Comparison of ENCODE assay signal across 1 cellular context in the genomic region with DNA sequence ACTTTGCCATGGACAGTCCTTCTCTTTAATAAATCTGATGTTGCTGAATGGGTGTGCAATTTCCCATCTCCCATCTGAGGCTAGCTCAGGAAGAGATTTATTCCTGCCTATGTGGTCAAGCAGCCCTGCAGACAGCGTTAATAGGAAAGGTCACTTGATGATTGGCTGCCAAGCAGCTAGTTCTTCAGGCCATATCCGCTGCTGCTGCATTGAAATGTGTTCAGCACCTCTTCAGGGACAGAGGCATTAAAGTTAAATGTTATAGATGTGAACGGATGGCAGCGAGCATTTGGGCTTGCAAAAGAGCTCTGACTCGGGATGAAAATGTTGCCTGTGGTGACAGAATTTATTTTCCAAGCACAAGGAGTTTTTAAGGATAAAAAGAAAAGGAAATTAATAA.
TF ChIP-seq lines count a peak whose summit lies in the region.

No MANE protein-coding gene starts in this region.

TF ChIP-seq in GM23338, 12 proteins besides CTCF, POLR2A, EP300 and RAD21 (continued from another document):
- TF ChIP-seq, protein P1, sequence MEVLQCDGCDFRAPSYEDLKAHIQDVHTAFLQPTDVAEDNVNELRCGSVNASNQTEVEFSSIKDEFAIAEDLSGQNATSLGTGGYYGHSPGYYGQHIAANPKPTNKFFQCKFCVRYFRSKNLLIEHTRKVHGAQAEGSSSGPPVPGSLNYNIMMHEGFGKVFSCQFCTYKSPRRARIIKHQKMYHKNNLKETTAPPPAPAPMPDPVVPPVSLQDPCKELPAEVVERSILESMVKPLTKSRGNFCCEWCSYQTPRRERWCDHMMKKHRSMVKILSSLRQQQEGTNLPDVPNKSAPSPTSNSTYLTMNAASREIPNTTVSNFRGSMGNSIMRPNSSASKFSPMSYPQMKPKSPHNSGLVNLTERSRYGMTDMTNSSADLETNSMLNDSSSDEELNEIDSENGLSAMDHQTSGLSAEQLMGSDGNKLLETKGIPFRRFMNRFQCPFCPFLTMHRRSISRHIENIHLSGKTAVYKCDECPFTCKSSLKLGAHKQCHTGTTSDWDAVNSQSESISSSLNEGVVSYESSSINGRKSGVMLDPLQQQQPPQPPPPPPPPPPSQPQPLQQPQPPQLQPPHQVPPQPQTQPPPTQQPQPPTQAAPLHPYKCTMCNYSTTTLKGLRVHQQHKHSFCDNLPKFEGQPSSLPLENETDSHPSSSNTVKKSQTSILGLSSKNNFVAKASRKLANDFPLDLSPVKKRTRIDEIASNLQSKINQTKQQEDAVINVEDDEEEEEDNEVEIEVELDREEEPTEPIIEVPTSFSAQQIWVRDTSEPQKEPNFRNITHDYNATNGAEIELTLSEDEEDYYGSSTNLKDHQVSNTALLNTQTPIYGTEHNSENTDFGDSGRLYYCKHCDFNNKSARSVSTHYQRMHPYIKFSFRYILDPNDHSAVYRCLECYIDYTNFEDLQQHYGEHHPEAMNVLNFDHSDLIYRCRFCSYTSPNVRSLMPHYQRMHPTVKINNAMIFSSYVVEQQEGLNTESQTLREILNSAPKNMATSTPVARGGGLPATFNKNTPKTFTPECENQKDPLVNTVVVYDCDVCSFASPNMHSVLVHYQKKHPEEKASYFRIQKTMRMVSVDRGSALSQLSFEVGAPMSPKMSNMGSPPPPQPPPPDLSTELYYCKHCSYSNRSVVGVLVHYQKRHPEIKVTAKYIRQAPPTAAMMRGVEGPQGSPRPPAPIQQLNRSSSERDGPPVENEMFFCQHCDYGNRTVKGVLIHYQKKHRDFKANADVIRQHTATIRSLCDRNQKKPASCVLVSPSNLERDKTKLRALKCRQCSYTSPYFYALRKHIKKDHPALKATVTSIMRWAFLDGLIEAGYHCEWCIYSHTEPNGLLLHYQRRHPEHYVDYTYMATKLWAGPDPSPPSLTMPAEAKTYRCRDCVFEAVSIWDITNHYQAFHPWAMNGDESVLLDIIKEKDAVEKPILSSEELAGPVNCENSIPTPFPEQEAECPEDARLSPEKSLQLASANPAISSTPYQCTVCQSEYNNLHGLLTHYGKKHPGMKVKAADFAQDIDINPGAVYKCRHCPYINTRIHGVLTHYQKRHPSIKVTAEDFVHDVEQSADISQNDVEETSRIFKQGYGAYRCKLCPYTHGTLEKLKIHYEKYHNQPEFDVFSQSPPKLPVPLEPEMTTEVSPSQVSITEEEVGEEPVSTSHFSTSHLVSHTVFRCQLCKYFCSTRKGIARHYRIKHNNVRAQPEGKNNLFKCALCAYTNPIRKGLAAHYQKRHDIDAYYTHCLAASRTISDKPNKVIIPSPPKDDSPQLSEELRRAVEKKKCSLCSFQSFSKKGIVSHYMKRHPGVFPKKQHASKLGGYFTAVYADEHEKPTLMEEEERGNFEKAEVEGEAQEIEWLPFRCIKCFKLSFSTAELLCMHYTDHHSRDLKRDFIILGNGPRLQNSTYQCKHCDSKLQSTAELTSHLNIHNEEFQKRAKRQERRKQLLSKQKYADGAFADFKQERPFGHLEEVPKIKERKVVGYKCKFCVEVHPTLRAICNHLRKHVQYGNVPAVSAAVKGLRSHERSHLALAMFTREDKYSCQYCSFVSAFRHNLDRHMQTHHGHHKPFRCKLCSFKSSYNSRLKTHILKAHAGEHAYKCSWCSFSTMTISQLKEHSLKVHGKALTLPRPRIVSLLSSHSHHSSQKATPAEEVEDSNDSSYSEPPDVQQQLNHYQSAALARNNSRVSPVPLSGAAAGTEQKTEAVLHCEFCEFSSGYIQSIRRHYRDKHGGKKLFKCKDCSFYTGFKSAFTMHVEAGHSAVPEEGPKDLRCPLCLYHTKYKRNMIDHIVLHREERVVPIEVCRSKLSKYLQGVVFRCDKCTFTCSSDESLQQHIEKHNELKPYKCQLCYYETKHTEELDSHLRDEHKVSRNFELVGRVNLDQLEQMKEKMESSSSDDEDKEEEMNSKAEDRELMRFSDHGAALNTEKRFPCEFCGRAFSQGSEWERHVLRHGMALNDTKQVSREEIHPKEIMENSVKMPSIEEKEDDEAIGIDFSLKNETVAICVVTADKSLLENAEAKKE (CRISPR knock-in tag; IDR thresholded peaks at IDR 0.05): no peak
- TF ChIP-seq EZH2 (IDR thresholded peaks at IDR 0.05; ENCODE audit: low read depth, unreplicated experiment): no peak
- no peak for TF ChIP-seq EZH2phosphoT487 (IDR thresholded peaks at IDR 0.05; ENCODE audit: unreplicated experiment)
TF ChIP-seq in GM23338: peak in this region for 1.
